In the genomic region with DNA sequence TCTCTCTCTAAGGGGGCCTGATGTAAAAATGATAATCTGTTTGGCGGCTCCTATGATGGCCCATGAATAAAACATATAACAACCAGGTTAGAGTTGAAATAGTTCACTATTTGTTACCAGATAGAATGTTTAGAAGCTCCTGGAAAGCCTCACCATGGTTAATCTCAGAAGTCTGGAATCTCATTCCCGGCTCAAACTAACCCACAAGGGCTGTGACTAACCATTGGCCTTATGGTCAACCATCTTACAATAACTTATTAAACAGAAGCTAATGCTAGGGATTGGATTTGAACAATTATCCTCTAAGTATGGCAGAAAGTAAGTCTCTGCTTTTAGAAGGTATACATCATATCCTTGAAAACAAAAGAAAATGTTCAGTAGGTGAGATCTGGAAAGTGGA, we compare ENCODE assay signal across 25 cellular contexts.
"Had no signal": no experiment of that assay in that cellular context is flagged by ENCODE, and none has a peak within 500 bp of the region (broad histone marks: within the 10 kb centered on the region; RNA-seq: fewer than 3 reads in every experiment).

No MANE protein-coding gene starts in this region.

- H3K9me3 Mint-ChIP-seq: activated CD8-positive, alpha-beta T cell treated with anti-CD3 and anti-CD28 coated beads for 36 hours; activated naive CD4-positive, alpha-beta T cell treated with anti-CD3 and anti-CD28 coated beads, Interleukin-2, amount 10 ng/mL, durations not matched to agents 7 days and 5 days; activated naive CD8-positive, alpha-beta T cell treated with anti-CD3 and anti-CD28 coated beads for 36 hours; activated T-cell treated with anti-CD3 and anti-CD28 coated beads, Interleukin-2, amount 50 U/mL, for 72 hours; brain had no signal

- H3K4me1 Mint-ChIP-seq: activated CD4-positive, alpha-beta T cell treated with anti-CD3 and anti-CD28 coated beads for 36 hours; activated naive CD4-positive, alpha-beta T cell treated with anti-CD3 and anti-CD28 coated beads, Interleukin-2, amount 10 ng/mL, durations not matched to agents 7 days and 5 days; activated naive CD8-positive, alpha-beta T cell treated with anti-CD3 and anti-CD28 coated beads for 36 hours; central memory CD8-positive, alpha-beta T cell; T-helper 17 cell had no signal

- H3K36me3 Mint-ChIP-seq: activated naive CD4-positive, alpha-beta T cell treated with anti-CD3 and anti-CD28 coated beads, Interleukin-2, amount 10 ng/mL, durations not matched to agents 7 days and 5 days; activated naive CD8-positive, alpha-beta T cell treated with anti-CD3 and anti-CD28 coated beads for 36 hours; brain had no signal

- ATAC-seq: activated CD4-positive, alpha-beta T cell treated with anti-CD3 and anti-CD28 coated beads for 36 hours; activated CD8-positive, alpha-beta T cell treated with anti-CD3 and anti-CD28 coated beads for 36 hours; activated T-cell treated with anti-CD3 and anti-CD28 coated beads, Interleukin-2, amount 50 U/mL, for 72 hours; T-helper 17 cell had no signal

- DNase-seq: activated CD4-positive, alpha-beta T cell treated with anti-CD3 and anti-CD28 coated beads for 36 hours; activated CD4-positive, alpha-beta T cell treated with anti-CD3 and anti-CD28 coated beads, Interleukin-2, amount 50 U/mL, for 1 hour; activated CD4-positive, CD25-positive, alpha-beta regulatory T cell; activated CD8-positive, alpha-beta memory T cell treated with anti-CD3 and anti-CD28 coated beads, Interleukin-2, amount 50 U/mL, for 4 hours; activated CD8-positive, alpha-beta T cell treated with anti-CD3 and anti-CD28 coated beads for 36 hours; activated gamma-delta T cell treated with Interleukin-2 at 50 U/mL for 16 hours; activated naive CD4-positive, alpha-beta T cell treated with anti-CD3 and anti-CD28 coated beads, Interleukin-2, amount 10 ng/mL, durations not matched to agents 7 days and 5 days; activated naive CD8-positive, alpha-beta T cell treated with anti-CD3 and anti-CD28 coated beads for 36 hours; activated T-cell treated with anti-CD3 and anti-CD28 coated beads, Interleukin-2, amount 50 U/mL, for 72 hours; anterior cingulate cortex; MM.1S; NCI-H1105; NCI-H1436; NCI-H1694 treated with DMSO at 0.1 percent for 48 hours; NCI-H2171; NCI-H2227 treated with DMSO at 0.1 percent for 48 hours; NCI-H446 treated with DMSO at 0.1 percent for 48 hours; NCI-H524 treated with DMSO at 0.1 percent for 48 hours; NCI-H748 treated with DMSO at 0.1 percent for 48 hours; SIG-M5; T-helper 17 cell; T-helper 9 cell had no signal

- H3K4me3 Mint-ChIP-seq: activated CD4-positive, alpha-beta T cell treated with anti-CD3 and anti-CD28 coated beads for 36 hours; activated CD8-positive, alpha-beta T cell treated with anti-CD3 and anti-CD28 coated beads for 36 hours; activated naive CD4-positive, alpha-beta T cell treated with anti-CD3 and anti-CD28 coated beads, Interleukin-2, amount 10 ng/mL, durations not matched to agents 7 days and 5 days; activated naive CD8-positive, alpha-beta T cell treated with anti-CD3 and anti-CD28 coated beads for 36 hours; activated T-cell treated with anti-CD3 and anti-CD28 coated beads, Interleukin-2, amount 50 U/mL, for 72 hours; brain; central memory CD8-positive, alpha-beta T cell; T-helper 17 cell had no signal

- H3K27ac Mint-ChIP-seq: activated CD4-positive, alpha-beta T cell treated with anti-CD3 and anti-CD28 coated beads for 36 hours; activated CD8-positive, alpha-beta T cell treated with anti-CD3 and anti-CD28 coated beads for 36 hours; activated naive CD4-positive, alpha-beta T cell treated with anti-CD3 and anti-CD28 coated beads, Interleukin-2, amount 10 ng/mL, durations not matched to agents 7 days and 5 days; activated naive CD8-positive, alpha-beta T cell treated with anti-CD3 and anti-CD28 coated beads for 36 hours; activated T-cell treated with anti-CD3 and anti-CD28 coated beads, Interleukin-2, amount 50 U/mL, for 72 hours; activated T-helper 2 cell treated with anti-CD3 and anti-CD28 coated beads, Interferon-gamma antibody, Interleukin-2, Interleukin-4, amounts not matched to agents 10 μg/mL and 5 μg/mL and 100 μg/mL, durations not matched to agents 14 hours and 24 hours and 36 hours; brain; T-helper 17 cell had no signal

- H3K27me3 Mint-ChIP-seq: activated CD8-positive, alpha-beta T cell treated with anti-CD3 and anti-CD28 coated beads for 36 hours; activated naive CD4-positive, alpha-beta T cell treated with anti-CD3 and anti-CD28 coated beads, Interleukin-2, amount 10 ng/mL, durations not matched to agents 7 days and 5 days; activated naive CD8-positive, alpha-beta T cell treated with anti-CD3 and anti-CD28 coated beads for 36 hours; brain; central memory CD8-positive, alpha-beta T cell; T-helper 17 cell had no signal
